In the genomic region with DNA sequence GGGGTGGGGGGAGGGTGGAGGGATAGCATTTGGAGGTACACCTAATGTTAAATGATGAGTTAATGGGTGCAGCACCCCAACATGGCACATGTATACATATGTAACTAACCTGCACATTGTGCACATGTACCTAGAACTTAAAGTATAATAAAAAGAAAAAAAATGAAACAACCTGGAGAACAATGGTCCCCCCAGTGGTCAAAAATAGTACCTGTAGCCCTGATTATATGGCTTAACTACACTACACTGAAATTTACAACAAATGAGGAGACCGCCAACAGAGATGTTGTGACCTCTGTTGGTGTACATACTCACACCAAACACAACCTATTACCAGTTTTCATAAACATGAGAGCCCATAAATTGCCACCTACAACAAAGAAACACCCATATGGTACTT, we compare ENCODE assay signal across 15 cellular contexts. TPM values are rescaled to one million over a fixed set of nuclear protein-coding genes. Genes with fewer than 3 reads are reported as not detected.
A peak's percentile ranks its signal among the peaks of the same experiment; 100 is the strongest.
DNase-seq lines count a peak whose midpoint lies in the region; ATAC-seq and TF ChIP-seq lines count a peak whose summit lies in the region.
"Had no signal": no experiment of that assay in that cellular context is flagged by ENCODE, and none has a peak within 500 bp of the region (broad histone marks: within the 10 kb centered on the region; RNA-seq: fewer than 3 reads in every experiment).

No MANE protein-coding gene starts in this region.

- DNase-seq in NCI-H82 (lab: John Stamatoyannopoulos, UW) (peak; percentile 5), NCI-H82 treated with DMSO at 0.1 percent for 48 hours (lab: John Stamatoyannopoulos, UW; ENCODE audit: unreplicated experiment) (no peak), retinal pigment epithelial cell (ENCODE audit: low read depth) (no peak), spleen (no peak), left colon (no peak)
- DNase-seq: activated CD4-positive, alpha-beta T cell treated with anti-CD3 and anti-CD28 coated beads, Interleukin-2, amount 10 ng/mL, durations not matched to agents 24 days and 14 days; activated T-cell treated with anti-CD3 and anti-CD28 coated beads for 4 hours; effector CD8-positive, alpha-beta T cell; lower lobe of right lung; NCI-H187; SIG-M5 had no signal

- H3K4me1 ChIP-seq in spleen = no peaks in the 10 kb centered on the region
- H3K4me1 ChIP-seq: lower lobe of right lung had no signal

- no peak for TF ChIP-seq POLR2A in spleen (IDR thresholded peaks at IDR 0.05)

- TF ChIP-seq CTCF in retinal pigment epithelial cell (conservative IDR thresholded peaks at IDR 0.05; ENCODE audit: low read depth, low read length) = peak; percentile 32
- TF ChIP-seq CTCF in spleen (IDR thresholded peaks at IDR 0.05 in 8 of 11, conservative IDR thresholded peaks at IDR 0.05 in 3 of 11) = peak in 3 of 11 experiments; percentile 7 to 36 (median 20)

- no peaks in the 10 kb centered on the region for H3K27me3 ChIP-seq in spleen (replicated peaks in 1 of 7)

- intact Hi-C loops in spleen (cut with DNase I; ENCODE audit: low total_unique reads) = no loop called here
- intact Hi-C loops in left colon (cut with DNase I, micrococcal nuclease) = no loop called here

- ATAC-seq in HG03354 (IDR thresholded peaks at IDR 0.05; ENCODE audit: poor library complexity, severe bottlenecking, unreplicated experiment) (peak; percentile 66), SK-N-SH treated with all-trans-retinoic acid at 6 μM for 48 hours (peak; percentile 32; the same call in 1 of the 3 replicates), left colon (no peak), esophagus mucosa (no peak)
- ATAC-seq: activated naive CD4-positive, alpha-beta T cell treated with anti-CD3 and anti-CD28 coated beads, Interleukin-2, amount 50 U/mL, for 72 hours; lower lobe of right lung had no signal

- no peak overlapping the region for H3K27ac ChIP-seq in spleen
- H3K27ac ChIP-seq: lower lobe of right lung had no signal

- 79 to 100% (median 86%) methylated on average over 1 of the region's 1 CpG for WGBS in spleen, 5 donors

- H3K4me3 ChIP-seq in retinal pigment epithelial cell (ENCODE audit: low read length) (no peak overlapping the region), spleen (no peak overlapping the region)
- H3K4me3 ChIP-seq: lower lobe of right lung had no signal

- peaks cover 0 to 3% (median 0%) of the 10 kb centered on the region in 8 donors for H3K9me3 ChIP-seq in spleen
- H3K9me3 ChIP-seq: lower lobe of right lung had no signal

- H3K36me3 ChIP-seq in spleen = no peaks in the 10 kb centered on the region
- H3K36me3 ChIP-seq: lower lobe of right lung had no signal

TF ChIP-seq in SK-N-SH treated with all-trans-retinoic acid at 6 μM for 48 hours, 23 proteins besides CTCF, POLR2A, EP300 and RAD21:
- TF ChIP-seq RARB (CRISPR knock-in tag; IDR thresholded peaks at IDR 0.05) (no peak), TCF4 (CRISPR knock-in tag; IDR thresholded peaks at IDR 0.05; ENCODE audit: borderline replicate concordance) (no peak), ARNTL (CRISPR knock-in tag; IDR thresholded peaks at IDR 0.05; ENCODE audit: borderline replicate concordance, low read depth) (no peak), SNAI2 (CRISPR knock-in tag; IDR thresholded peaks at IDR 0.05) (no peak), GLIS3 (CRISPR knock-in tag; IDR thresholded peaks at IDR 0.05) (no peak), OSR1 (CRISPR knock-in tag; IDR thresholded peaks at IDR 0.05) (no peak), ZNF565 (CRISPR knock-in tag; conservative IDR thresholded peaks at IDR 0.05; ENCODE audit: low read depth) (no peak), ESRRG (CRISPR knock-in tag; IDR thresholded peaks at IDR 0.05) (no peak), TOX (CRISPR knock-in tag; IDR thresholded peaks at IDR 0.05; ENCODE audit: borderline replicate concordance) (no peak)
- TF ChIP-seq, protein P1, sequence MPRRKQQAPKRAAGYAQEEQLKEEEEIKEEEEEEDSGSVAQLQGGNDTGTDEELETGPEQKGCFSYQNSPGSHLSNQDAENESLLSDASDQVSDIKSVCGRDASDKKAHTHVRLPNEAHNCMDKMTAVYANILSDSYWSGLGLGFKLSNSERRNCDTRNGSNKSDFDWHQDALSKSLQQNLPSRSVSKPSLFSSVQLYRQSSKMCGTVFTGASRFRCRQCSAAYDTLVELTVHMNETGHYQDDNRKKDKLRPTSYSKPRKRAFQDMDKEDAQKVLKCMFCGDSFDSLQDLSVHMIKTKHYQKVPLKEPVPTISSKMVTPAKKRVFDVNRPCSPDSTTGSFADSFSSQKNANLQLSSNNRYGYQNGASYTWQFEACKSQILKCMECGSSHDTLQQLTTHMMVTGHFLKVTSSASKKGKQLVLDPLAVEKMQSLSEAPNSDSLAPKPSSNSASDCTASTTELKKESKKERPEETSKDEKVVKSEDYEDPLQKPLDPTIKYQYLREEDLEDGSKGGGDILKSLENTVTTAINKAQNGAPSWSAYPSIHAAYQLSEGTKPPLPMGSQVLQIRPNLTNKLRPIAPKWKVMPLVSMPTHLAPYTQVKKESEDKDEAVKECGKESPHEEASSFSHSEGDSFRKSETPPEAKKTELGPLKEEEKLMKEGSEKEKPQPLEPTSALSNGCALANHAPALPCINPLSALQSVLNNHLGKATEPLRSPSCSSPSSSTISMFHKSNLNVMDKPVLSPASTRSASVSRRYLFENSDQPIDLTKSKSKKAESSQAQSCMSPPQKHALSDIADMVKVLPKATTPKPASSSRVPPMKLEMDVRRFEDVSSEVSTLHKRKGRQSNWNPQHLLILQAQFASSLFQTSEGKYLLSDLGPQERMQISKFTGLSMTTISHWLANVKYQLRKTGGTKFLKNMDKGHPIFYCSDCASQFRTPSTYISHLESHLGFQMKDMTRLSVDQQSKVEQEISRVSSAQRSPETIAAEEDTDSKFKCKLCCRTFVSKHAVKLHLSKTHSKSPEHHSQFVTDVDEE (CRISPR knock-in tag; IDR thresholded peaks at IDR 0.05) = no peak
- TF ChIP-seq, protein P2, sequence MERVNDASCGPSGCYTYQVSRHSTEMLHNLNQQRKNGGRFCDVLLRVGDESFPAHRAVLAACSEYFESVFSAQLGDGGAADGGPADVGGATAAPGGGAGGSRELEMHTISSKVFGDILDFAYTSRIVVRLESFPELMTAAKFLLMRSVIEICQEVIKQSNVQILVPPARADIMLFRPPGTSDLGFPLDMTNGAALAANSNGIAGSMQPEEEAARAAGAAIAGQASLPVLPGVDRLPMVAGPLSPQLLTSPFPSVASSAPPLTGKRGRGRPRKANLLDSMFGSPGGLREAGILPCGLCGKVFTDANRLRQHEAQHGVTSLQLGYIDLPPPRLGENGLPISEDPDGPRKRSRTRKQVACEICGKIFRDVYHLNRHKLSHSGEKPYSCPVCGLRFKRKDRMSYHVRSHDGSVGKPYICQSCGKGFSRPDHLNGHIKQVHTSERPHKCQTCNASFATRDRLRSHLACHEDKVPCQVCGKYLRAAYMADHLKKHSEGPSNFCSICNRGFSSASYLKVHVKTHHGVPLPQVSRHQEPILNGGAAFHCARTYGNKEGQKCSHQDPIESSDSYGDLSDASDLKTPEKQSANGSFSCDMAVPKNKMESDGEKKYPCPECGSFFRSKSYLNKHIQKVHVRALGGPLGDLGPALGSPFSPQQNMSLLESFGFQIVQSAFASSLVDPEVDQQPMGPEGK (CRISPR knock-in tag; IDR thresholded peaks at IDR 0.05; ENCODE audit: borderline replicate concordance) = no peak
- TF ChIP-seq, protein P3, sequence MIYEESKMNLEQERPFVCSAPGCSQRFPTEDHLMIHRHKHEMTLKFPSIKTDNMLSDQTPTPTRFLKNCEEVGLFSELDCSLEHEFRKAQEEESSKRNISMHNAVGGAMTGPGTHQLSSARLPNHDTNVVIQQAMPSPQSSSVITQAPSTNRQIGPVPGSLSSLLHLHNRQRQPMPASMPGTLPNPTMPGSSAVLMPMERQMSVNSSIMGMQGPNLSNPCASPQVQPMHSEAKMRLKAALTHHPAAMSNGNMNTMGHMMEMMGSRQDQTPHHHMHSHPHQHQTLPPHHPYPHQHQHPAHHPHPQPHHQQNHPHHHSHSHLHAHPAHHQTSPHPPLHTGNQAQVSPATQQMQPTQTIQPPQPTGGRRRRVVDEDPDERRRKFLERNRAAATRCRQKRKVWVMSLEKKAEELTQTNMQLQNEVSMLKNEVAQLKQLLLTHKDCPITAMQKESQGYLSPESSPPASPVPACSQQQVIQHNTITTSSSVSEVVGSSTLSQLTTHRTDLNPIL (CRISPR knock-in tag; IDR thresholded peaks at IDR 0.05; ENCODE audit: low read depth) = no peak
TF ChIP-seq in SK-N-SH treated with all-trans-retinoic acid at 6 μM for 48 hours: peak in this region for 0.

RNA-seq across cellular contexts. Expression of a gene that starts 7.3 kb away (rescaled TPM):
- 1 to 10 TPM; 3.4 to 5.4 (median 3.8) TPM for total RNA-seq in spleen
- 1 to 10 TPM; 2.3 to 2.9 (median 2.7) TPM for polyA plus RNA-seq in spleen
- 1 to 10 TPM in 1 of 2 donors, under 1 TPM in 1; 0.64 to 1.3 TPM for total RNA-seq in left colon
- total RNA-seq in esophagus mucosa = 0.84 TPM

Comparison
In these comparisons a context has a peak if more than half of its experiments do, and no peak if none do; other contexts are left out.
1. ATAC-seq: peak in HG03354 (single experiment) and SK-N-SH treated with all-trans-retinoic acid at 6 μM for 48 hours (single experiment); none in left colon (single experiment) and esophagus mucosa (single experiment).